In the genomic region with DNA sequence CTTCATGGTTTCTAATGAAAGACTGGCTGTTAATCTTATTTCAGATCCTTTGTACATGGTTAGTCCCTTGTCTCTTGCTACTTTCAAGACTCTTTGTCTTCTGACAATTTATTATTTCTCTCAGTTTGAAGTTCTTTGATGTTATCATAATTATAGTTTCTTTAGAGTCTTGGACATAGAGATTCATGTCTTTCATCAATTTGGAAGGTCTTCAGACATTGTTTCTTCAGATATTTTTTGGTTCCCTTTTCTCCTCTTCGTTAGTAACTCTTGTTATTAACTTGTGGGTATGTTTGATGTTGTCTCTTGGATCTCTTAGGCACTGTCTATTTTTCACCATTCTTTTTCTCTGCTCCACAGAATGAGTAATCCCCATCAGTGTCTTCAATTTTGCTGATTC, we compare ENCODE assay signal across 13 cellular contexts. TPM values are rescaled to one million over a fixed set of nuclear protein-coding genes. Genes with fewer than 3 reads are reported as not detected.
DNase-seq lines count a peak whose midpoint lies in the region; ATAC-seq and TF ChIP-seq lines count a peak whose summit lies in the region.
"Had no signal": no experiment of that assay in that cellular context is flagged by ENCODE, and none has a peak within 500 bp of the region (broad histone marks: within the 10 kb centered on the region; RNA-seq: fewer than 3 reads in every experiment).

No MANE protein-coding gene starts in this region.

- H3K9me3 ChIP-seq in GM23248 (ENCODE audit: low read depth) = peaks cover 6% of the 10 kb centered on the region
- peaks cover 55% of the 10 kb centered on the region for H3K9me3 ChIP-seq in lower lobe of right lung

- TF ChIP-seq CTCF in lower lobe of right lung (IDR thresholded peaks at IDR 0.05) = no peak

- H3K4me1 ChIP-seq in GM23248 (ENCODE audit: insufficient read depth) (no peaks in the 10 kb centered on the region), lower lobe of right lung (no peaks in the 10 kb centered on the region)
- H3K4me1 ChIP-seq: BLaER1 treated with 17β-estradiol and CSF1 and Interleukin-3, amounts not matched to agents 10 nM and 100 nM had no signal

- 90 to 95% methylated on average over 1 of the region's 1 CpG for WGBS in GM23248 (ENCODE audit: low coverage in 1 of 2, low lambda C conversion rate in 2 of 2, missing lambda C conversion rate in 2 of 2), 2 experiments

- in situ Hi-C loops in Caki2 (cut with HindIII; ENCODE audit: low pct_unique_long_range_greater_than_20kb, low sequenced_read_pairs) = no loop called here
- in situ Hi-C loops in GM23248 (cut with MboI) = no loop called here

- no peak overlapping the region for H3K4me3 ChIP-seq in GM23248
- H3K4me3 ChIP-seq in lower lobe of right lung = no peak overlapping the region
- H3K4me3 ChIP-seq: BLaER1 treated with 17β-estradiol and CSF1 and Interleukin-3, amounts not matched to agents 10 nM and 100 nM; GM23338 had no signal

- H4K20me1 ChIP-seq in GM23248 (ENCODE audit: insufficient read depth) = no peaks in the 10 kb centered on the region
- H4K20me1 ChIP-seq: BLaER1 treated with 17β-estradiol and CSF1 and Interleukin-3, amounts not matched to agents 10 nM and 100 nM had no signal

- H3K27ac ChIP-seq in GM23248 = no peak overlapping the region
- no peak overlapping the region for H3K27ac ChIP-seq in lower lobe of right lung
- H3K27ac ChIP-seq: BLaER1 treated with 17β-estradiol and CSF1 and Interleukin-3, amounts not matched to agents 10 nM and 100 nM had no signal

- DNase-seq in Caki2 (ENCODE audit: low read depth) (peak; percentile 19), GM23248 (peak; percentile 16), OCI-M1 (lab: John Stamatoyannopoulos, UW) (peak; percentile 31), erythroblast (lab: John Stamatoyannopoulos, UW) (peak; percentile 1 to 4), lower lobe of right lung (no peak)
- DNase-seq in central memory CD4-positive, alpha-beta T cell = no peak
- DNase-seq: CD8-positive, alpha-beta T cell; HCEC 1CT; HFFc6 had no signal

- H2AFZ ChIP-seq in GM23248 = no peak overlapping the region
- H2AFZ ChIP-seq: GM23338 had no signal

- no peak overlapping the region for H3K4me2 ChIP-seq in GM23248 (ENCODE audit: unreplicated experiment)
- H3K4me2 ChIP-seq: BLaER1 treated with 17β-estradiol and CSF1 and Interleukin-3, amounts not matched to agents 10 nM and 100 nM; GM23338 had no signal

- intact Hi-C loops in lower lobe of right lung (cut with DNase I) = no loop called here

- H3F3A ChIP-seq in GM23248 (ENCODE audit: insufficient read depth) = no peaks in the 10 kb centered on the region

- H3K79me2 ChIP-seq in GM23248 (ENCODE audit: insufficient read depth) = peaks cover 19% of the 10 kb centered on the region

- no peak overlapping the region for H3K9ac ChIP-seq in GM23248
- H3K9ac ChIP-seq: BLaER1 treated with 17β-estradiol and CSF1 and Interleukin-3, amounts not matched to agents 10 nM and 100 nM had no signal

- H3K36me3 ChIP-seq in GM23248 (ENCODE audit: low read depth) (peaks cover 49% of the 10 kb centered on the region), lower lobe of right lung (peaks cover 19% of the 10 kb centered on the region)

- no peak for ATAC-seq in HG03342 (IDR thresholded peaks at IDR 0.05; ENCODE audit: unreplicated experiment)
- ATAC-seq in lower lobe of right lung = no peak
- ATAC-seq: CD8-positive, alpha-beta T cell; GM23338; HepG2 had no signal

- no peaks in the 10 kb centered on the region for H3K9me2 ChIP-seq in GM23248 (ENCODE audit: insufficient read depth)

- H3K27me3 ChIP-seq in GM23248 (replicated peaks; ENCODE audit: insufficient read depth) (no peaks in the 10 kb centered on the region), lower lobe of right lung (ENCODE audit: low read depth) (no peaks in the 10 kb centered on the region)
- H3K27me3 ChIP-seq: BLaER1 treated with 17β-estradiol and CSF1 and Interleukin-3, amounts not matched to agents 10 nM and 100 nM had no signal

- TF ChIP-seq POLR2A in erythroblast (IDR thresholded peaks at IDR 0.05; ENCODE audit: low read length) = no peak

RNA-seq across cellular contexts. Expression of a gene that starts 8.8 kb away (rescaled TPM):
- 1.8 and 2.6 TPM in 2 replicates for total RNA-seq in Caki2 (2014; rRNA removed; shearing (Covaris generic); ENCODE audit: low replicate concordance)
- total RNA-seq in GM23248 (2014; rRNA removed; shearing (Covaris generic)) = 10.7 and 11.5 TPM in 2 replicates
- polyA plus RNA-seq in GM23248 (2016; fragmentation: Nextera tagmentation; extraction: Ambion mirVana) = 8.3 and 10.9 TPM in 2 replicates
- total RNA-seq in lower lobe of right lung = 16.6 TPM

Comparison
In these comparisons a context has a peak if more than half of its experiments do, and no peak if none do; other contexts are left out.
1. DNase-seq: peak in Caki2 (single experiment), GM23248 (single experiment), OCI-M1 (single experiment) and erythroblast (2 of 2); none in lower lobe of right lung (single experiment) and central memory CD4-positive, alpha-beta T cell (single experiment).